In genomic region chr9:112311497-112311896, GRCh38 we compare ENCODE assay signal across 29 cellular contexts.
"Had no signal": no experiment of that assay in that cellular context is flagged by ENCODE, and none has a peak within 500 bp of the region (broad histone marks: within the 10 kb centered on the region; RNA-seq: fewer than 3 reads in every experiment).

No MANE protein-coding gene starts in this region.

- H3K27me3 ChIP-seq: dorsolateral prefrontal cortex, esophagus muscularis mucosa, foreskin keratinocyte, gastroesophageal sphincter, heart left ventricle, hepatocyte, left lung, stomach, thyroid gland had no signal

- H3K27ac Mint-ChIP-seq: progenitor cell of endocrine pancreas had no signal

- ATAC-seq: foreskin keratinocyte; gastroesophageal sphincter; heart left ventricle; left lung; natural killer cell treated with Interleukin-12 subunit alpha and Interleukin-12 subunit beta and Interleukin-15 and Interleukin-18, amount 100 ng/mL, for 72 hours; sciatic nerve had no signal

- H3K9me3 Mint-ChIP-seq: mesothelial cell of epicardium; naive B cell; natural killer cell treated with Interleukin-12 subunit alpha and Interleukin-12 subunit beta and Interleukin-15 and Interleukin-18, amount 100 ng/mL, for 72 hours had no signal

- H2AFZ ChIP-seq: hepatocyte, parathyroid adenoma had no signal

- H3K36me3 Mint-ChIP-seq: mesothelial cell of epicardium; naive B cell; natural killer cell treated with Interleukin-12 subunit alpha and Interleukin-12 subunit beta and Interleukin-15 and Interleukin-18, amount 100 ng/mL, for 72 hours had no signal

- H3K9ac ChIP-seq: parathyroid adenoma had no signal

- H3K36me3 ChIP-seq: esophagus muscularis mucosa, gastroesophageal sphincter, heart left ventricle, left lung, stomach, thyroid gland had no signal

- H3K9me3 ChIP-seq: esophagus muscularis mucosa, gastroesophageal sphincter, heart left ventricle, left lung, mucosa of descending colon, stomach, thyroid gland had no signal

- H3K4me3 ChIP-seq: dorsolateral prefrontal cortex, esophagus muscularis mucosa, gastroesophageal sphincter, heart left ventricle, hepatocyte, left lung, mucosa of descending colon, smooth muscle cell, stomach, thyroid gland had no signal

- FAIRE-seq: colon, endothelial cell of umbilical vein, kidney had no signal

- H3K27ac ChIP-seq: dorsolateral prefrontal cortex, esophagus muscularis mucosa, foreskin keratinocyte, gastroesophageal sphincter, heart left ventricle, hepatocyte, left lung, parathyroid adenoma, stomach, thyroid gland had no signal

- H3K4me3 Mint-ChIP-seq: mesothelial cell of epicardium; naive B cell; natural killer cell treated with Interleukin-12 subunit alpha and Interleukin-12 subunit beta and Interleukin-15 and Interleukin-18, amount 100 ng/mL, for 72 hours; neural crest cell; type B pancreatic cell had no signal

- H3K27me3 Mint-ChIP-seq: naive B cell; natural killer cell treated with Interleukin-12 subunit alpha and Interleukin-12 subunit beta and Interleukin-15 and Interleukin-18, amount 100 ng/mL, for 72 hours; progenitor cell of endocrine pancreas; type B pancreatic cell had no signal

- H3K4me1 ChIP-seq: foreskin keratinocyte, parathyroid adenoma had no signal

- H3K4me2 ChIP-seq: hepatocyte, smooth muscle cell had no signal

- DNase-seq: dorsolateral prefrontal cortex; effector memory CD4-positive, alpha-beta T cell; foreskin keratinocyte; heart left ventricle; kidney; left lung; mesenchymal stem cell; mucosa of descending colon; naive B cell; stimulated activated CD4-positive, alpha-beta T cell treated with anti-CD3 and anti-CD28 coated beads, Interleukin-12 subunit alpha, Interleukin-12 subunit beta, amount 100 ng/mL, for 4 hours; stimulated activated CD4-positive, alpha-beta T cell treated with anti-CD3 and anti-CD28 coated beads, Interleukin-1b, Interleukin-23, amount 100 ng/mL, for 48 hours; stimulated activated CD4-positive, alpha-beta T cell treated with anti-CD3 and anti-CD28 coated beads, Interleukin-4, amount 100 ng/mL, for 1 hour; stimulated activated CD8-positive, alpha-beta memory T cell treated with anti-CD3 and anti-CD28 coated beads, Interleukin-4, amount 100 ng/mL, for 48 hours; stimulated activated naive CD4-positive, alpha-beta T cell treated with Interleukin-2 at 50 U/mL for 16 hours; stomach; thyroid gland had no signal
